ENCODE assay signal across 10 cellular contexts in genomic region chr20:56469077-56469449, GRCh38. TPM values are rescaled to one million over a fixed set of nuclear protein-coding genes. Genes with fewer than 3 reads are reported as not detected.
A peak's percentile ranks its signal among the peaks of the same experiment; 100 is the strongest.
DNase-seq lines count a peak whose midpoint lies in the region; ATAC-seq and TF ChIP-seq lines count a peak whose summit lies in the region.
"Had no signal": no experiment of that assay in that cellular context is flagged by ENCODE, and none has a peak within 500 bp of the region (broad histone marks: within the 10 kb centered on the region; RNA-seq: fewer than 3 reads in every experiment).

No MANE protein-coding gene starts in this region.

- 22 to 25% methylated on average over 8 of the region's 8 CpGs for WGBS in lung, 2 donors
- WGBS in upper lobe of left lung, 2 donors = 25 to 29% methylated on average over 8 of the region's 8 CpGs

- H3K9me3 ChIP-seq in lung (ENCODE audit: control insufficient read depth in 2 of 2, insufficient read depth in 1 of 2, low read length in 1 of 2) (no peaks in the 10 kb centered on the region), upper lobe of left lung (no peaks in the 10 kb centered on the region)

- H3K4me1 ChIP-seq in lung (ENCODE audit: control insufficient read depth in 2 of 2, insufficient read depth in 2 of 2, low read length in 2 of 2) (peaks cover 0 to 8% of the 10 kb centered on the region in 2 donors), upper lobe of left lung (peaks cover 14 to 29% (median 17%) of the 10 kb centered on the region in 4 donors)

- H3K36me3 ChIP-seq in lung (ENCODE audit: control insufficient read depth in 2 of 2, insufficient read depth in 2 of 2, low read length in 2 of 2) = peaks cover 10% of the 10 kb centered on the region in 2 donors
- peaks cover 5 to 25% (median 13%) of the 10 kb centered on the region in 4 donors for H3K36me3 ChIP-seq in upper lobe of left lung

- ATAC-seq in lung (ENCODE audit: insufficient read depth, low FRiP score) (no peak), upper lobe of left lung (ENCODE audit: low FRiP score in 2 of 2) (no peak)

- DNase-seq in activated naive CD4-positive, alpha-beta T cell treated with Interleukin-2 at 50 U/mL for 16 hours = no peak
- DNase-seq in lung (ENCODE audit: low spot score) (no peak), upper lobe of left lung (no peak), dedifferentiated amniotic fluid mesenchymal stem cell (ENCODE audit: extremely low spot score) (no peak), AG08396 (ENCODE audit: low spot score) (no peak), GDM1 (lab: John Stamatoyannopoulos, UW) (no peak)

- TF ChIP-seq POLR2A in upper lobe of left lung (IDR thresholded peaks at IDR 0.05) = no peak

- peak overlapping the region; percentile 100 for H3K27ac Mint-ChIP-seq in activated naive CD4-positive, alpha-beta T cell treated with anti-CD3 and anti-CD28 coated beads, Interleukin-2, amount 50 U/mL, for 24 hours
- H3K27ac Mint-ChIP-seq in brain = peak overlapping the region in 4 of 5 experiments; percentile 96 to 99 (median 99)

- H3K27me3 ChIP-seq in lung (ENCODE audit: control insufficient read depth, insufficient read depth) (no peaks in the 10 kb centered on the region), upper lobe of left lung (no peaks in the 10 kb centered on the region)

- peaks cover 2% of the 10 kb centered on the region for H3K36me3 Mint-ChIP-seq in activated naive CD4-positive, alpha-beta T cell treated with anti-CD3 and anti-CD28 coated beads, Interleukin-2, amount 50 U/mL, for 24 hours
- H3K36me3 Mint-ChIP-seq in brain = peaks cover 18% of the 10 kb centered on the region

- H3K27me3 Mint-ChIP-seq in activated naive CD4-positive, alpha-beta T cell treated with anti-CD3 and anti-CD28 coated beads, Interleukin-2, amount 50 U/mL, for 24 hours = no peaks in the 10 kb centered on the region
- H3K27me3 Mint-ChIP-seq in brain = peaks cover 14% of the 10 kb centered on the region

- no peak for TF ChIP-seq CTCF in brain (conservative IDR thresholded peaks at IDR 0.05)
- TF ChIP-seq CTCF in lung (IDR thresholded peaks at IDR 0.05; ENCODE audit: control extremely low read depth, extremely low read depth) = no peak
- TF ChIP-seq CTCF in upper lobe of left lung (IDR thresholded peaks at IDR 0.05) = no peak

- H3K4me1 Mint-ChIP-seq in activated naive CD4-positive, alpha-beta T cell treated with anti-CD3 and anti-CD28 coated beads, Interleukin-2, amount 50 U/mL, for 24 hours = peaks cover 30% of the 10 kb centered on the region
- H3K4me1 Mint-ChIP-seq in brain = peaks cover 41% of the 10 kb centered on the region

- no peak for TF ChIP-seq EP300 in upper lobe of left lung (IDR thresholded peaks at IDR 0.05)

- H3K27ac ChIP-seq in lung (ENCODE audit: low read depth in 1 of 2, low read length in 1 of 2) (peak overlapping the region in 1 of 2 donors; percentile 76), upper lobe of left lung (peak overlapping the region; percentile 86 to 95 (median 88))

- H3K4me3 ChIP-seq in lung = peak overlapping the region; percentile 75
- H3K4me3 ChIP-seq in upper lobe of left lung = peak overlapping the region; percentile 72 to 91 (median 78)

- no peaks in the 10 kb centered on the region for H3K9me3 Mint-ChIP-seq in activated naive CD4-positive, alpha-beta T cell treated with anti-CD3 and anti-CD28 coated beads, Interleukin-2, amount 50 U/mL, for 24 hours
- no peaks in the 10 kb centered on the region for H3K9me3 Mint-ChIP-seq in brain

- peak overlapping the region; percentile 100 for H3K4me3 Mint-ChIP-seq in activated naive CD4-positive, alpha-beta T cell treated with anti-CD3 and anti-CD28 coated beads, Interleukin-2, amount 50 U/mL, for 24 hours
- H3K4me3 Mint-ChIP-seq in brain = peak overlapping the region; percentile 99 to 100 (median 100)

RNA-seq across cellular contexts. Expression of gene RTF2, which starts 0.6 kb away (rescaled TPM):
- 238 TPM for polyA plus RNA-seq in brain (ENCODE audit: insufficient read depth, low read depth, low replicate concordance)
- total RNA-seq in lung = 10 to 100 TPM; 71.5 to 98.8 TPM
- polyA plus RNA-seq in lung = 100 to 1,000 TPM in 1 of 2 donors, 10 to 100 TPM in 1; 63.8 to 103 TPM
- total RNA-seq in upper lobe of left lung = 10 to 100 TPM; 35.6 to 87.8 (median 63.5) TPM

RNA-seq across cellular contexts. Expression of gene FAM209A, which starts 55.5 kb away (rescaled TPM):
- polyA plus RNA-seq in brain (ENCODE audit: insufficient read depth, low read depth, low replicate concordance) = not detected
- total RNA-seq in lung = under 1 TPM in 1 of 2 donors, not detected in 1; 0.95 TPM
- polyA plus RNA-seq in lung = under 1 TPM; 0.49 to 0.59 TPM
- 1 to 10 TPM in 2 of 6 donors, under 1 TPM in 2, not detected in 2; 0.47 to 5.2 (median 1.1) TPM for total RNA-seq in upper lobe of left lung
- total RNA-seq: Daoy, HT1080 had no signal

RNA-seq across cellular contexts. Expression of gene CASS4, which starts 57.0 kb away (rescaled TPM):
- polyA plus RNA-seq in brain (ENCODE audit: insufficient read depth, low read depth, low replicate concordance) = 1.0 TPM
- total RNA-seq in lung = 10 to 100 TPM; 19.7 to 30.7 TPM
- 1 to 10 TPM; 4.5 to 9.9 TPM for polyA plus RNA-seq in lung
- 10 to 100 TPM; 13.4 to 31.4 (median 19.5) TPM for total RNA-seq in upper lobe of left lung
- total RNA-seq: HT1080 had no signal
